8 cellular contexts compared by ENCODE assay signal in genomic region chr20:19661717-19662637, GRCh38.
DNase-seq lines count a peak whose midpoint lies in the region; ATAC-seq and TF ChIP-seq lines count a peak whose summit lies in the region.

No MANE protein-coding gene starts in this region.

- intact Hi-C loops in esophagus muscularis mucosa (cut with DNase I), result loop anchor here (2.0 to 10.0 kb wide), 3 partner anchors 73 to 1037 kb away; no protein-coding TSS in a partner anchor
- intact Hi-C loops in tibial artery (cut with DNase I; ENCODE audit: low total_unique reads), result loop anchor here (5.0 to 10.0 kb wide), 2 partner anchors 455 to 757 kb away; no protein-coding TSS in a partner anchor

- H3K4me1 ChIP-seq in esophagus muscularis mucosa (peaks cover 4 to 8% (median 6%) of the 10 kb centered on the region in 4 donors), tibial artery (peaks cover 0 to 14% (median 8%) of the 10 kb centered on the region in 4 donors)

- no peak overlapping the region for H3K4me3 ChIP-seq in esophagus muscularis mucosa
- peak overlapping the region in 1 of 2 donors; percentile 35 for H3K4me3 ChIP-seq in tibial artery

- TF ChIP-seq EP300 in esophagus muscularis mucosa (IDR thresholded peaks at IDR 0.05), result no peak

- TF ChIP-seq CTCF in esophagus muscularis mucosa (IDR thresholded peaks at IDR 0.05) (peak; percentile 96 to 99 (median 98)), tibial artery (IDR thresholded peaks at IDR 0.05) (peak; percentile 92 to 100)

- peaks cover 0 to 6% (median 0%) of the 10 kb centered on the region in 7 donors for H3K9me3 Mint-ChIP-seq in naive B cell

- 74% methylated on average over 12 of the region's 19 CpGs for WGBS in esophagus muscularis mucosa

- H3K27ac ChIP-seq in esophagus muscularis mucosa (replicated peaks in 1 of 4) (no peak overlapping the region), tibial artery (no peak overlapping the region)

- ATAC-seq in HG03520 (IDR thresholded peaks at IDR 0.05; ENCODE audit: unreplicated experiment) (peak; percentile 44), naive B cell (ENCODE audit: low read depth in 2 of 2) (peak; percentile 19 to 34), HG03439 (IDR thresholded peaks at IDR 0.05; ENCODE audit: unreplicated experiment) (no peak)

- no peaks in the 10 kb centered on the region for H3K9me3 ChIP-seq in esophagus muscularis mucosa
- no peaks in the 10 kb centered on the region for H3K9me3 ChIP-seq in tibial artery

- DNase-seq in GM04504 (ENCODE audit: low read depth), result peak; percentile 28
- peak; percentile 67 for DNase-seq in NCI-H69 (lab: John Stamatoyannopoulos, UW)
- DNase-seq in activated CD4-positive, alpha-beta T cell treated with anti-CD3 and anti-CD28 coated beads, Interleukin-2, amount 50 U/mL, for 4 hours, result peak; percentile 2 to 11
- DNase-seq in esophagus muscularis mucosa (ENCODE audit: extremely low spot score), result peak; percentile 94
- peak; percentile 46 for DNase-seq in naive B cell
- peak; percentile 73 to 81 for DNase-seq in tibial artery

- peaks cover 18 to 26% (median 21%) of the 10 kb centered on the region in 3 donors for H3K4me1 Mint-ChIP-seq in naive B cell

- no peaks in the 10 kb centered on the region for H3K36me3 ChIP-seq in esophagus muscularis mucosa
- H3K36me3 ChIP-seq in tibial artery, result no peaks in the 10 kb centered on the region

- TF ChIP-seq POLR2A in esophagus muscularis mucosa (IDR thresholded peaks at IDR 0.05; ENCODE audit: low read depth), result no peak

- H3K36me3 Mint-ChIP-seq in naive B cell, result peaks cover 0 to 8% of the 10 kb centered on the region in 2 donors

- peaks cover 23 to 46% (median 42%) of the 10 kb centered on the region in 3 donors for H3K27me3 Mint-ChIP-seq in naive B cell

- no peaks in the 10 kb centered on the region for H3K27me3 ChIP-seq in esophagus muscularis mucosa
- no peaks in the 10 kb centered on the region for H3K27me3 ChIP-seq in tibial artery

- peak overlapping the region in 2 of 6 donors; percentile 79 to 80 for H3K27ac Mint-ChIP-seq in naive B cell

- no peak overlapping the region for H3K4me3 Mint-ChIP-seq in naive B cell

Comparison
In these comparisons a context has a peak if more than half of its experiments do, and no peak if none do; other contexts are left out.
1. DNase-seq: peak in every context shown above with its lines; median percentile 94 in esophagus muscularis mucosa; 77 in tibial artery; 67 in NCI-H69; 46 in naive B cell; 28 in GM04504; 6 in activated CD4-positive, alpha-beta T cell treated with anti-CD3 and anti-CD28 coated beads, Interleukin-2, amount 50 U/mL, for 4 hours.